Comparison of ENCODE assay signal across 16 cellular contexts in the genomic region with DNA sequence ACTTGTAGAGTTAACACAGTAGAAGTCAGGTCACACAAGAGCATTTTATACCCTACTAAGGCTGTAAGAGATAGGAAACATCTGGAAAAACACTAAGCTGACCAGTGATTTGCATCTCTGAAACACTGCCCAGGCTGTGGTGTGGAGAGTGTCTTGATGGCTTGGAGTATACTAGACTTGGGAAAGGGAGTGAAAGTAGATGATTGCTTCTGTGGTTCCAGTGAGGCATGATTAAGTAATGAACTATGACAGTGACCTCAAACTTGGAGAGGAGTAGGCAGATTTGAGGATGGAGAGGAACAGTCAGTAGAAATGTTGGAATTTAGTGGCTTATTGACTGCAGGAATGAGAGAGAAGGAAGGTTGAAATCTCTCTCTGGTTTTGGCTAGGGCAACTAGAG.
DNase-seq lines count a peak whose midpoint lies in the region; ATAC-seq and TF ChIP-seq lines count a peak whose summit lies in the region.
"Had no signal": no experiment of that assay in that cellular context is flagged by ENCODE, and none has a peak within 500 bp of the region (broad histone marks: within the 10 kb centered on the region; RNA-seq: fewer than 3 reads in every experiment).

No MANE protein-coding gene starts in this region.

- no peak overlapping the region for H2BK15ac ChIP-seq in neuronal stem cell (ENCODE audit: low read length)

- no peak overlapping the region for H2BK5ac ChIP-seq in neuronal stem cell (ENCODE audit: low read length)

- no peaks in the 10 kb centered on the region for H3K79me1 ChIP-seq in neuronal stem cell (ENCODE audit: low read depth, low read length)

- intact Hi-C loops in Right ventricle myocardium inferior (cut with DNase I) (no loop called here), lower lobe of right lung (cut with DNase I) (no loop called here), uterus (cut with DNase I; ENCODE audit: low total_unique reads) (no loop called here)

- H3K4me1 Mint-ChIP-seq in activated naive CD8-positive, alpha-beta T cell treated with anti-CD3 and anti-CD28 coated beads, Interleukin-2, amount 50 U/mL, for 24 hours = no peaks in the 10 kb centered on the region
- H3K4me1 Mint-ChIP-seq: activated T-helper 17 cell treated with anti-CD3 and anti-CD28 coated beads, Interleukin-2, amount 50 U/mL, for 72 hours had no signal

- no peak overlapping the region for H3K9ac ChIP-seq in neuronal stem cell (ENCODE audit: low read depth, low read length, poor library complexity)

- H4K91ac ChIP-seq in neuronal stem cell (ENCODE audit: low read depth, low read length, poor library complexity) = no peak overlapping the region

- no peak overlapping the region for H3K4ac ChIP-seq in neuronal stem cell (ENCODE audit: low read length)

- H3K4me1 ChIP-seq in right atrium auricular region (no peaks in the 10 kb centered on the region), lower lobe of right lung (no peaks in the 10 kb centered on the region), uterus (no peaks in the 10 kb centered on the region), neuronal stem cell (ENCODE audit: control insufficient read depth in 2 of 2, insufficient read depth in 1 of 2, low read depth in 1 of 2, low read length in 2 of 2) (no peaks in the 10 kb centered on the region)

- DNase-seq in Right ventricle myocardium inferior (ENCODE audit: missing footprints) (no peak), right atrium auricular region (ENCODE audit: low spot score) (no peak), epidermal melanocyte (ENCODE audit: insufficient read length, low spot score) (peak; percentile 47), lower lobe of right lung (no peak), uterus (peak; percentile 15 to 32), DMS114 treated with DMSO at 0.1 percent for 48 hours (lab: John Stamatoyannopoulos, UW; ENCODE audit: unreplicated experiment) (no peak), neuronal stem cell (ENCODE audit: low spot score) (no peak)
- no peak for DNase-seq in activated naive CD8-positive, alpha-beta T cell treated with anti-CD3 and anti-CD28 coated beads, Interleukin-2, amount 50 U/mL, for 24 hours
- DNase-seq: activated CD4-positive, alpha-beta T cell treated with anti-CD3 and anti-CD28 coated beads, Interleukin-2, amount 50 U/mL, for 1 hour; central memory CD4-positive, alpha-beta T cell; NCI-H1092; stimulated activated CD8-positive, alpha-beta memory T cell treated with anti-CD3 and anti-CD28 coated beads, Interleukin-4, amount 100 ng/mL, for 48 hours had no signal

- no peak overlapping the region for H3K4me3 Mint-ChIP-seq in activated naive CD8-positive, alpha-beta T cell treated with anti-CD3 and anti-CD28 coated beads, Interleukin-2, amount 50 U/mL, for 24 hours
- H3K4me3 Mint-ChIP-seq: activated T-helper 17 cell treated with anti-CD3 and anti-CD28 coated beads, Interleukin-2, amount 50 U/mL, for 72 hours; type B pancreatic cell had no signal

- H4K8ac ChIP-seq in neuronal stem cell (ENCODE audit: low read depth, low read length) = no peak overlapping the region

- no peaks in the 10 kb centered on the region for H3K36me3 Mint-ChIP-seq in activated naive CD8-positive, alpha-beta T cell treated with anti-CD3 and anti-CD28 coated beads, Interleukin-2, amount 50 U/mL, for 24 hours (ENCODE audit: low read depth)
- H3K36me3 Mint-ChIP-seq: type B pancreatic cell had no signal

- no peaks in the 10 kb centered on the region for H3K36me3 ChIP-seq in right atrium auricular region
- no peaks in the 10 kb centered on the region for H3K36me3 ChIP-seq in lower lobe of right lung
- H3K36me3 ChIP-seq in uterus = no peaks in the 10 kb centered on the region
- H3K36me3 ChIP-seq in neuronal stem cell (replicated peaks in 1 of 2; ENCODE audit: control insufficient read depth in 2 of 2, insufficient read depth in 2 of 2, low read length in 2 of 2) = no peaks in the 10 kb centered on the region
- H3K36me3 ChIP-seq: neutrophil had no signal

- no peak for TF ChIP-seq CTCF in right atrium auricular region (IDR thresholded peaks at IDR 0.05)
- no peak for TF ChIP-seq CTCF in lower lobe of right lung (IDR thresholded peaks at IDR 0.05)
- no peak for TF ChIP-seq CTCF in uterus (IDR thresholded peaks at IDR 0.05)

- H3K4me2 ChIP-seq in neuronal stem cell (ENCODE audit: insufficient read depth, low read length, poor library complexity, severe bottlenecking) = no peak overlapping the region

- ATAC-seq in Right ventricle myocardium inferior (peak; percentile 97), lower lobe of right lung (peak; percentile 60 to 81)
- no peak for ATAC-seq in activated naive CD8-positive, alpha-beta T cell treated with anti-CD3 and anti-CD28 coated beads, Interleukin-2, amount 50 U/mL, for 24 hours
- ATAC-seq: activated T-helper 17 cell treated with anti-CD3 and anti-CD28 coated beads, Interleukin-2, amount 50 U/mL, for 72 hours; GM12878 had no signal

- no peak overlapping the region for H2AK5ac ChIP-seq in neuronal stem cell (ENCODE audit: low read depth, low read length)

- H3K18ac ChIP-seq in neuronal stem cell (ENCODE audit: low read length) = no peak overlapping the region

- H3K9me3 ChIP-seq in right atrium auricular region (no peaks in the 10 kb centered on the region), lower lobe of right lung (no peaks in the 10 kb centered on the region), uterus (no peaks in the 10 kb centered on the region), neuronal stem cell (replicated peaks in 1 of 2; ENCODE audit: control insufficient read depth in 2 of 2, insufficient read depth in 1 of 2, low read depth in 1 of 2, low read length in 2 of 2) (no peaks in the 10 kb centered on the region)
- H3K9me3 ChIP-seq: neutrophil had no signal

- no peak overlapping the region for H2AFZ ChIP-seq in neuronal stem cell (ENCODE audit: low read length)

- peak overlapping the region in 1 of 2 donors; percentile 13 for H3K27ac ChIP-seq in right atrium auricular region
- H3K27ac ChIP-seq in lower lobe of right lung = no peak overlapping the region
- H3K27ac ChIP-seq in uterus = no peak overlapping the region
- H3K27ac ChIP-seq in neuronal stem cell (replicated peaks; ENCODE audit: low read length) = no peak overlapping the region
- H3K27ac ChIP-seq: neutrophil had no signal

- no peak overlapping the region for H3K14ac ChIP-seq in neuronal stem cell (ENCODE audit: low read length)

- H3K9me3 Mint-ChIP-seq in activated naive CD8-positive, alpha-beta T cell treated with anti-CD3 and anti-CD28 coated beads, Interleukin-2, amount 50 U/mL, for 24 hours = no peaks in the 10 kb centered on the region
- H3K9me3 Mint-ChIP-seq: type B pancreatic cell had no signal

- H3K27me3 Mint-ChIP-seq in activated naive CD8-positive, alpha-beta T cell treated with anti-CD3 and anti-CD28 coated beads, Interleukin-2, amount 50 U/mL, for 24 hours = no peaks in the 10 kb centered on the region
- H3K27me3 Mint-ChIP-seq: activated T-helper 17 cell treated with anti-CD3 and anti-CD28 coated beads, Interleukin-2, amount 50 U/mL, for 72 hours had no signal

- no peak overlapping the region for H3K27ac Mint-ChIP-seq in activated naive CD8-positive, alpha-beta T cell treated with anti-CD3 and anti-CD28 coated beads, Interleukin-2, amount 50 U/mL, for 24 hours
- H3K27ac Mint-ChIP-seq: activated T-helper 17 cell treated with anti-CD3 and anti-CD28 coated beads, Interleukin-2, amount 50 U/mL, for 72 hours; type B pancreatic cell had no signal

- H3K4me3 ChIP-seq in right atrium auricular region = no peak overlapping the region
- no peak overlapping the region for H3K4me3 ChIP-seq in lower lobe of right lung
- no peak overlapping the region for H3K4me3 ChIP-seq in uterus
- no peak overlapping the region for H3K4me3 ChIP-seq in neuronal stem cell (ENCODE audit: low read length in 2 of 2)
- H3K4me3 ChIP-seq: GM12878 had no signal

- H3K27me3 ChIP-seq in right atrium auricular region (no peaks in the 10 kb centered on the region), lower lobe of right lung (ENCODE audit: low read depth) (no peaks in the 10 kb centered on the region), uterus (no peaks in the 10 kb centered on the region), neuronal stem cell (ENCODE audit: control insufficient read depth in 3 of 3, insufficient read depth in 3 of 3, low read depth in 1 of 3, low read length in 3 of 3) (no peaks in the 10 kb centered on the region)
- H3K27me3 ChIP-seq: neutrophil had no signal

- no peak overlapping the region for H2BK12ac ChIP-seq in neuronal stem cell (ENCODE audit: low read length)

- no peak for TF ChIP-seq POLR2A in uterus (IDR thresholded peaks at IDR 0.05)

- no peak overlapping the region for H3K23ac ChIP-seq in neuronal stem cell (ENCODE audit: low read depth, low read length, poor library complexity)

- H2BK120ac ChIP-seq in neuronal stem cell (ENCODE audit: low read depth, low read length) = no peak overlapping the region

Comparison
In these comparisons a context has a peak if more than half of its experiments do, and no peak if none do; other contexts are left out.
1. DNase-seq: peak in epidermal melanocyte (single experiment) and uterus (2 of 2); none in Right ventricle myocardium inferior (single experiment), right atrium auricular region (single experiment), lower lobe of right lung (single experiment), DMS114 treated with DMSO at 0.1 percent for 48 hours (single experiment), neuronal stem cell (single experiment) and activated naive CD8-positive, alpha-beta T cell treated with anti-CD3 and anti-CD28 coated beads, Interleukin-2, amount 50 U/mL, for 24 hours (single experiment).